Comparison of ENCODE assay signal across 25 cellular contexts in genomic region chr21:46366091-46366490, GRCh38. TPM values are rescaled to one million over a fixed set of nuclear protein-coding genes. Genes with fewer than 3 reads are reported as not detected.
DNase-seq lines count a peak whose midpoint lies in the region; ATAC-seq, FAIRE-seq and TF ChIP-seq lines count a peak whose summit lies in the region.
"Had no signal": no experiment of that assay in that cellular context is flagged by ENCODE, and none has a peak within 500 bp of the region (broad histone marks: within the 10 kb centered on the region; RNA-seq: fewer than 3 reads in every experiment).

No MANE protein-coding gene starts in this region.

- H3K36me3 Mint-ChIP-seq in nephron progenitor cell (ENCODE audit: low read depth): peaks cover 52% of the 10 kb centered on the region
- peaks cover 23% of the 10 kb centered on the region for H3K36me3 Mint-ChIP-seq in HFFc6 (ENCODE audit: low read depth)

- DNase-seq in Right ventricle myocardium inferior (ENCODE audit: missing footprints) (peak; percentile 46), left ventricle myocardium inferior (no peak), bronchial epithelial cell (ENCODE audit: low read depth) (no peak), nephron progenitor cell (no peak), gastrocnemius medialis (no peak), NCI-H2196 (lab: John Stamatoyannopoulos, UW; ENCODE audit: unreplicated experiment) (no peak), HFFc6 (no peak)
- DNase-seq: 8988T; ACHN; AML-193; BE2C; CD4-positive, alpha-beta T cell; CD8-positive, alpha-beta memory T cell; DMS 273 treated with DMSO at 0.1 percent for 48 hours; DMS79; EL; GDM1; GOT3; H7; HCEC 1CT had no signal

- peaks cover 52% of the 10 kb centered on the region for H3K4me1 Mint-ChIP-seq in nephron progenitor cell
- H3K4me1 Mint-ChIP-seq in HFFc6 (ENCODE audit: low read depth): no peaks in the 10 kb centered on the region

- FAIRE-seq in bronchial epithelial cell (lab: Jason Lieb, UNC): peak; percentile 66
- FAIRE-seq: A549, D721Med, GM12878 had no signal

- ATAC-seq in Right ventricle myocardium inferior (no peak), gastrocnemius medialis (no peak)
- ATAC-seq: A549, GM12878 had no signal

- no peak for TF ChIP-seq CTCF in left ventricle myocardium inferior (IDR thresholded peaks at IDR 0.05; ENCODE audit: borderline replicate concordance)
- no peak for TF ChIP-seq CTCF in bronchial epithelial cell (IDR thresholded peaks at IDR 0.05; ENCODE audit: insufficient read depth, low read length, severe bottlenecking)
- TF ChIP-seq CTCF in nephron progenitor cell (IDR thresholded peaks at IDR 0.05): no peak
- no peak for TF ChIP-seq CTCF in gastrocnemius medialis (IDR thresholded peaks at IDR 0.05 in 4 of 5, conservative IDR thresholded peaks at IDR 0.05 in 1 of 5)
- TF ChIP-seq CTCF in HFFc6 (IDR thresholded peaks at IDR 0.05): no peak

- in situ Hi-C loops in gastrocnemius medialis (cut with MboI; ENCODE audit: low sequenced_read_pairs in 4 of 4): no loop called here

- H3K4me3 ChIP-seq in left ventricle myocardium inferior (no peak overlapping the region), bronchial epithelial cell (ENCODE audit: low read depth, low read length) (no peak overlapping the region), gastrocnemius medialis (no peak overlapping the region)
- H3K4me3 ChIP-seq: A549; BLaER1 treated with 17β-estradiol and CSF1 and Interleukin-3, amounts not matched to agents 10 nM and 100 nM; GM12878 had no signal

- H3K4me1 ChIP-seq in left ventricle myocardium inferior (peaks cover 11% of the 10 kb centered on the region), gastrocnemius medialis (peaks cover 38 to 59% of the 10 kb centered on the region in 2 donors)
- H3K4me1 ChIP-seq: A549, BE2C had no signal

- H3K9me3 ChIP-seq in left ventricle myocardium inferior (replicated peaks): no peaks in the 10 kb centered on the region
- no peaks in the 10 kb centered on the region for H3K9me3 ChIP-seq in gastrocnemius medialis
- H3K9me3 ChIP-seq: A549; BE2C; BLaER1 treated with 17β-estradiol and CSF1 and Interleukin-3, amounts not matched to agents 10 nM and 100 nM had no signal

- H3K36me3 ChIP-seq in left ventricle myocardium inferior (peaks cover 55% of the 10 kb centered on the region), bronchial epithelial cell (ENCODE audit: control insufficient read depth, insufficient read depth, low read length) (peaks cover 20% of the 10 kb centered on the region), gastrocnemius medialis (peaks cover 4 to 76% of the 10 kb centered on the region in 2 donors)

- TF ChIP-seq POLR2A in gastrocnemius medialis (IDR thresholded peaks at IDR 0.05): no peak

- H3K27me3 Mint-ChIP-seq in nephron progenitor cell (ENCODE audit: low read depth, poor library complexity) (peaks cover 5% of the 10 kb centered on the region), HFFc6 (ENCODE audit: insufficient read depth) (no peaks in the 10 kb centered on the region; the same call in 1 of the 2 replicates)
- H3K27me3 Mint-ChIP-seq: CD4-positive, alpha-beta T cell; CD8-positive, alpha-beta memory T cell had no signal

- no peak overlapping the region for H3K4me3 Mint-ChIP-seq in nephron progenitor cell
- no peak overlapping the region for H3K4me3 Mint-ChIP-seq in HFFc6
- H3K4me3 Mint-ChIP-seq: CD14-positive monocyte; CD4-positive, alpha-beta T cell had no signal

- peak overlapping the region; percentile 87 for H3K27ac Mint-ChIP-seq in nephron progenitor cell
- H3K27ac Mint-ChIP-seq in HFFc6: no peak overlapping the region
- H3K27ac Mint-ChIP-seq: CD4-positive, alpha-beta T cell had no signal

- H3K27ac ChIP-seq in left ventricle myocardium inferior (replicated peaks) (no peak overlapping the region), gastrocnemius medialis (peak overlapping the region; percentile 97 to 99 (median 98))
- H3K27ac ChIP-seq: A549; BLaER1 treated with 17β-estradiol and CSF1 and Interleukin-3, amounts not matched to agents 10 nM and 100 nM had no signal

- H3K9me3 Mint-ChIP-seq in nephron progenitor cell (no peaks in the 10 kb centered on the region), HFFc6 (no peaks in the 10 kb centered on the region)
- H3K9me3 Mint-ChIP-seq: CD4-positive, alpha-beta T cell; CD8-positive, alpha-beta memory T cell had no signal

- no peaks in the 10 kb centered on the region for H3K27me3 ChIP-seq in left ventricle myocardium inferior (ENCODE audit: low read depth)
- no peaks in the 10 kb centered on the region for H3K27me3 ChIP-seq in bronchial epithelial cell (ENCODE audit: control insufficient read depth, insufficient read depth, low read length)
- no peaks in the 10 kb centered on the region for H3K27me3 ChIP-seq in gastrocnemius medialis
- H3K27me3 ChIP-seq: BE2C; BLaER1 treated with 17β-estradiol and CSF1 and Interleukin-3, amounts not matched to agents 10 nM and 100 nM had no signal

- intact Hi-C loops in Right ventricle myocardium inferior (cut with DNase I) (no loop called here), left ventricle myocardium inferior (cut with micrococcal nuclease) (no loop called here), gastrocnemius medialis (cut with DNase I; ENCODE audit: low total_unique reads) (no loop called here)

RNA-seq across cellular contexts. Expression of gene PCNT, which starts 42.1 kb away (rescaled TPM):
- total RNA-seq in Right ventricle myocardium inferior: 27.3 TPM
- total RNA-seq in left ventricle myocardium inferior: 36.3 TPM
- total RNA-seq in bronchial epithelial cell: 11.1 and 11.3 TPM in 2 replicates
- total RNA-seq in gastrocnemius medialis: 100 to 1,000 TPM; 200 to 431 (median 290) TPM
- 10 to 100 TPM; 23.2 to 26.9 (median 25.5) TPM for total RNA-seq in HFFc6 (2021; fragmentation: NEBNext Ultra II Directional; extraction: Animal tissue kit (Norgen Biotek cat#: 25700))

RNA-seq across cellular contexts. Expression of gene C21orf58, which starts 42.4 kb away (rescaled TPM):
- total RNA-seq in Right ventricle myocardium inferior (1.2 TPM), left ventricle myocardium inferior (1.5 TPM), bronchial epithelial cell (0.53 and 0.77 TPM in 2 replicates), gastrocnemius medialis (1 to 10 TPM in 1 of 4 donors, under 1 TPM in 3; 0.44 to 1.6 (median 0.74) TPM)
- total RNA-seq in HFFc6 (2021; fragmentation: NEBNext Ultra II Directional; extraction: Animal tissue kit (Norgen Biotek cat#: 25700)): 1 to 10 TPM; 5.2 to 7.7 (median 7.1) TPM
